In genomic region chr9:35490910-35491465, GRCh38 we compare ENCODE assay signal across 8 cellular contexts. TPM values are rescaled to one million over a fixed set of nuclear protein-coding genes. Genes with fewer than 3 reads are reported as not detected.
DNase-seq lines count a peak whose midpoint lies in the region; ATAC-seq, FAIRE-seq and TF ChIP-seq lines count a peak whose summit lies in the region.

No MANE protein-coding gene starts in this region.

- no peak overlapping the region for H3K4ac ChIP-seq in H1 (replicated peaks; ENCODE audit: insufficient read length, low read depth, low read length)

- H3K4me2 ChIP-seq in OCI-LY3 (ENCODE audit: low read length) = peak overlapping the region; percentile 72
- H3K4me2 ChIP-seq in H1 (ENCODE audit: insufficient read depth in 1 of 2, low read depth in 2 of 2, low read length in 2 of 2) = peak overlapping the region; percentile 78 to 80

- H3K4me3 ChIP-seq in AG10803 (ENCODE audit: low read length) (peak overlapping the region; percentile 98), OCI-LY3 (ENCODE audit: low read length) (peak overlapping the region; percentile 90; the same call in 1 of the 2 replicates), H1 (ENCODE audit: extremely low read depth in 1 of 4, insufficient read depth in 2 of 4, low read depth in 3 of 4, low read length in 4 of 4) (peak overlapping the region; percentile 71 to 87 (median 74))
- no peak overlapping the region for H3K4me3 ChIP-seq in naive thymus-derived CD4-positive, alpha-beta T cell (ENCODE audit: low read length)

- no peaks in the 10 kb centered on the region for H4K20me1 ChIP-seq in OCI-LY3 (ENCODE audit: insufficient read depth, low read length)
- H4K20me1 ChIP-seq in H1 (replicated peaks in 1 of 2; ENCODE audit: control insufficient read depth in 1 of 2, insufficient read depth in 2 of 2, low read length in 2 of 2) = no peaks in the 10 kb centered on the region

- no peak overlapping the region for H2BK5ac ChIP-seq in H1 (ENCODE audit: low read depth, low read length)

- H2BK15ac ChIP-seq in H1 (ENCODE audit: low read length) = 0 out of 2 replicates have a peak overlapping the region, but pooled peaks have one; percentile 10

- peak overlapping the region; percentile 85; the same call in 1 of the 2 replicates for H2BK12ac ChIP-seq in H1 (ENCODE audit: low read depth, low read length)

- CTCF ChIA-PET in H1 (lab: Charles Lee; ENCODE audit: partially characterized antibody) = no interaction called here
- CTCF ChIA-PET in naive thymus-derived CD4-positive, alpha-beta T cell (lab: Charles Lee) = interaction anchor here (0.6 kb wide), 1 partner anchor 448 kb away, joined by 4 read pairs; no protein-coding TSS in a partner anchor

- H3K4me3 Mint-ChIP-seq in naive thymus-derived CD4-positive, alpha-beta T cell = peak overlapping the region; percentile 83 to 96 (median 88)

- POLR2A ChIA-PET in H1 (lab: Charles Lee; ENCODE audit: partially characterized antibody) = no interaction called here
- POLR2A ChIA-PET in naive thymus-derived CD4-positive, alpha-beta T cell (lab: Charles Lee) = no interaction called here

- no peak overlapping the region for H2AK5ac ChIP-seq in H1 (ENCODE audit: low read depth, low read length)

- H3K9me3 ChIP-seq in OCI-LY3 (ENCODE audit: insufficient read depth, low read length) (no peaks in the 10 kb centered on the region), H1 (ENCODE audit: insufficient read depth in 2 of 2, low read depth in 1 of 2, low read length in 1 of 2) (no peaks in the 10 kb centered on the region)
- H3K9me3 ChIP-seq in naive thymus-derived CD4-positive, alpha-beta T cell (ENCODE audit: control insufficient read depth in 2 of 3, low read length in 3 of 3) = no peaks in the 10 kb centered on the region

- H2BK20ac ChIP-seq in H1 (ENCODE audit: low read length) = no peak overlapping the region

- H3K9ac ChIP-seq in OCI-LY3 (ENCODE audit: low read length) = no peak overlapping the region
- H3K9ac ChIP-seq in H1 (replicated peaks in 1 of 4; ENCODE audit: extremely low read depth in 1 of 4, low read depth in 3 of 4, low read length in 3 of 4) = peak overlapping the region in 2 of 4 experiments; percentile 22 to 30; a peak in 2 of 7 replicates

- H3K14ac ChIP-seq in H1 (ENCODE audit: insufficient read length) = no peak overlapping the region

- H3K79me1 ChIP-seq in H1 (ENCODE audit: low read depth, low read length) = no peaks in the 10 kb centered on the region

- H3K23me2 ChIP-seq in H1 (ENCODE audit: low read depth, low read length) = peaks cover 18% of the 10 kb centered on the region

- H3K56ac ChIP-seq in H1 (replicated peaks; ENCODE audit: insufficient read length, low read depth, low read length) = no peak overlapping the region

- no peak for TF ChIP-seq EP300 in H1 (IDR thresholded peaks at IDR 0.05; ENCODE audit: borderline replicate concordance in 1 of 2, low read depth in 2 of 2, low read length in 2 of 2)

- H3K9me3 Mint-ChIP-seq in naive thymus-derived CD4-positive, alpha-beta T cell = peaks cover 0 to 4% (median 0%) of the 10 kb centered on the region in 11 donors

- TF ChIP-seq CTCF in AG10803 (conservative IDR thresholded peaks at IDR 0.05; ENCODE audit: low read length) (no peak), OCI-LY3 (IDR thresholded peaks at IDR 0.05; ENCODE audit: low read depth, low read length) (no peak), H1 (IDR thresholded peaks at IDR 0.05; ENCODE audit: control extremely low read depth in 1 of 3, insufficient read depth in 1 of 3, low read depth in 1 of 3, low read length in 3 of 3) (no peak)

- H3K36me3 ChIP-seq in OCI-LY3 (replicated peaks; ENCODE audit: low read depth, low read length) (no peaks in the 10 kb centered on the region), H1 (ENCODE audit: control insufficient read depth in 2 of 4, insufficient read depth in 4 of 4, low read length in 3 of 4) (no peaks in the 10 kb centered on the region)
- no peaks in the 10 kb centered on the region for H3K36me3 ChIP-seq in naive thymus-derived CD4-positive, alpha-beta T cell (ENCODE audit: control insufficient read depth in 2 of 3, insufficient read depth in 3 of 3, low read length in 3 of 3)

- H3K4me1 ChIP-seq in OCI-LY3 (ENCODE audit: low read length) (peaks cover 26% of the 10 kb centered on the region), H1 (replicated peaks in 1 of 4; ENCODE audit: control insufficient read depth in 3 of 4, insufficient read depth in 4 of 4, low read length in 3 of 4) (peaks cover 0 to 8% (median 4%) of the 10 kb centered on the region in 4 experiments; a peak in 4 of 7 replicates)
- H3K4me1 ChIP-seq in naive thymus-derived CD4-positive, alpha-beta T cell (ENCODE audit: control insufficient read depth in 2 of 2, insufficient read depth in 2 of 2, low read length in 2 of 2) = peaks cover 0 to 12% of the 10 kb centered on the region in 2 donors

- H3K27ac ChIP-seq in OCI-LY3 (ENCODE audit: low read length) = no peak overlapping the region
- no peak overlapping the region for H3K27ac ChIP-seq in H1 (ENCODE audit: low read depth, low read length)
- no peak overlapping the region for H3K27ac ChIP-seq in naive thymus-derived CD4-positive, alpha-beta T cell (ENCODE audit: low read depth, low read length)

- H3K27me3 ChIP-seq in OCI-LY3 (ENCODE audit: low read depth, low read length) (no peaks in the 10 kb centered on the region), H1 (replicated peaks in 1 of 4; ENCODE audit: control insufficient read depth in 3 of 4, extremely low read depth in 1 of 4, insufficient read depth in 3 of 4, low read length in 3 of 4) (peaks cover 0 to 5% (median 0%) of the 10 kb centered on the region in 4 experiments; a peak in 1 of 7 replicates)
- H3K27me3 ChIP-seq in naive thymus-derived CD4-positive, alpha-beta T cell (ENCODE audit: control insufficient read depth in 2 of 2, insufficient read depth in 2 of 2, low read length in 2 of 2) = no peaks in the 10 kb centered on the region

- peak overlapping the region in 6 of 9 donors; percentile 7 to 72 (median 50) for H3K27ac Mint-ChIP-seq in naive thymus-derived CD4-positive, alpha-beta T cell

- H3K23ac ChIP-seq in H1 (ENCODE audit: insufficient read length) = no peak overlapping the region

- peaks cover 0 to 2% (median 0%) of the 10 kb centered on the region in 5 donors for H3K36me3 Mint-ChIP-seq in naive thymus-derived CD4-positive, alpha-beta T cell

- peak overlapping the region; percentile 93 for H3K18ac ChIP-seq in H1 (ENCODE audit: extremely low read depth, low read length)

- TF ChIP-seq POLR2A in H1 (IDR thresholded peaks at IDR 0.05; ENCODE audit: control extremely low read depth in 1 of 2, low read depth in 2 of 2, low read length in 2 of 2) = no peak

- peaks cover 0 to 14% (median 0%) of the 10 kb centered on the region in 5 donors for H3K27me3 Mint-ChIP-seq in naive thymus-derived CD4-positive, alpha-beta T cell

- TF ChIP-seq RAD21 in H1 (IDR thresholded peaks at IDR 0.05 in 1 of 2, conservative IDR thresholded peaks at IDR 0.05 in 1 of 2; ENCODE audit: low read depth in 2 of 2, low read length in 2 of 2) = no peak

- FAIRE-seq in H1 (lab: Jason Lieb, UNC) = no peak

- H3K4me1 Mint-ChIP-seq in naive thymus-derived CD4-positive, alpha-beta T cell = peaks cover 27 to 42% (median 37%) of the 10 kb centered on the region in 7 donors

- H2BK120ac ChIP-seq in H1 (replicated peaks; ENCODE audit: low read depth, low read length) = no peak overlapping the region

- DNase-seq in AG10803 (ENCODE audit: low read depth) (no peak), H1 (ENCODE audit: low read depth in 1 of 2, low spot score in 2 of 2) (no peak), MV-4-11 (lab: John Stamatoyannopoulos, UW) (no peak), HT-29 (ENCODE audit: low spot score) (no peak), mesenteric fat pad (ENCODE audit: low spot score) (no peak)
- DNase-seq in naive thymus-derived CD4-positive, alpha-beta T cell = no peak

- no peak overlapping the region for H4K8ac ChIP-seq in H1 (ENCODE audit: extremely low read depth, insufficient read depth, low read length)

- H4K91ac ChIP-seq in H1 (replicated peaks; ENCODE audit: insufficient read length, low read length) = no peak overlapping the region

- no peak for ATAC-seq in naive thymus-derived CD4-positive, alpha-beta T cell
- no peak for ATAC-seq in GM19324 (IDR thresholded peaks at IDR 0.05; ENCODE audit: low FRiP score, unreplicated experiment)

- no peak overlapping the region for H4K5ac ChIP-seq in H1 (ENCODE audit: insufficient read length, low read depth, low read length)

- H3K79me2 ChIP-seq in OCI-LY3 (ENCODE audit: low read length) = no peaks in the 10 kb centered on the region
- 0 out of 4 replicates have a peak, but pooled peaks cover 0 to 4% of the 10 kb centered on the region in 2 experiments for H3K79me2 ChIP-seq in H1 (ENCODE audit: control insufficient read depth in 1 of 2, insufficient read depth in 2 of 2, low read length in 2 of 2)

- 66% methylated on average over 12 of the region's 12 CpGs; no CpG with 5 or more reads in 1 of the 2 experiments for WGBS in H1 (ENCODE audit: extremely low coverage in 1 of 2, insufficient coverage in 1 of 2, insufficient read length in 1 of 2, insufficient replicate concordance in 2 of 2, low coverage in 1 of 2, low lambda C conversion rate in 2 of 2, missing lambda C conversion rate in 1 of 2), 2 experiments

- H2AFZ ChIP-seq in OCI-LY3 (ENCODE audit: low read depth, low read length) (no peak overlapping the region), H1 (ENCODE audit: low read length) (peak overlapping the region; percentile 45; the same call in 1 of the 2 replicates)

- intact Hi-C loops in naive thymus-derived CD4-positive, alpha-beta T cell (cut with micrococcal nuclease) = loop anchor here in 1 of 2 donors (5.0 kb wide), 1 partner anchor 111 kb away; no protein-coding TSS in a partner anchor

TF ChIP-seq in H1, 55 proteins besides CTCF, POLR2A, EP300 and RAD21:
- TF ChIP-seq BACH1 (IDR thresholded peaks at IDR 0.05; ENCODE audit: low read length) (no peak), RXRA (IDR thresholded peaks at IDR 0.05; ENCODE audit: insufficient read depth, low read depth, low read length) (no peak)

RNA-seq across cellular contexts. Expression of gene RUSC2, which starts 1.1 kb away (rescaled TPM):
- total RNA-seq in H1 (2021; fragmentation: NEBNext Ultra II Directional; extraction: Animal tissue kit (Norgen Biotek cat#: 25700)) = 6.8 and 7.9 TPM in 2 replicates
- polyA plus RNA-seq in H1 (2011; rRNA removed) = 4.2 and 5.7 TPM in 2 replicates
- polyA plus RNA-seq in H1 (2011; cell fraction: cytosol; rRNA removed) = 3.6 TPM
- polyA plus RNA-seq in H1 (2011; cell fraction: nucleus; rRNA removed) = 11.4 TPM
- polyA plus RNA-seq in H1 (2012, experiment 1 of 2) = 3.2 to 4.6 TPM (median 3.7 TPM) in 4 replicates
- 3.4 TPM for polyA plus RNA-seq in H1 (2012, experiment 2 of 2)
- polyA plus RNA-seq in H1 (2013, experiment 1 of 2) = 2.5 TPM
- 2.2 TPM for polyA plus RNA-seq in H1 (2013, experiment 2 of 2)
- 12.4 and 15.5 TPM in 2 replicates for polyA minus RNA-seq in H1 (2011; rRNA and poly(A)+ RNA removed)
- 4.7 TPM for polyA minus RNA-seq in H1 (2011; cell fraction: cytosol; rRNA and poly(A)+ RNA removed)
- polyA minus RNA-seq in H1 (2011; cell fraction: nucleus; rRNA and poly(A)+ RNA removed) = 7.7 TPM
- 1 to 10 TPM; 3.1 to 8.3 (median 5.4) TPM for total RNA-seq in naive thymus-derived CD4-positive, alpha-beta T cell
- polyA plus RNA-seq in naive thymus-derived CD4-positive, alpha-beta T cell = under 1 TPM; 0.18 to 0.92 TPM
- total RNA-seq in HT-29 (2014; rRNA removed; shearing (Covaris generic)) = 0.94 and 2.0 TPM in 2 replicates
- total RNA-seq in mesenteric fat pad = 40.2 TPM
